ENCODE assay signal across 10 cellular contexts in the genomic region with DNA sequence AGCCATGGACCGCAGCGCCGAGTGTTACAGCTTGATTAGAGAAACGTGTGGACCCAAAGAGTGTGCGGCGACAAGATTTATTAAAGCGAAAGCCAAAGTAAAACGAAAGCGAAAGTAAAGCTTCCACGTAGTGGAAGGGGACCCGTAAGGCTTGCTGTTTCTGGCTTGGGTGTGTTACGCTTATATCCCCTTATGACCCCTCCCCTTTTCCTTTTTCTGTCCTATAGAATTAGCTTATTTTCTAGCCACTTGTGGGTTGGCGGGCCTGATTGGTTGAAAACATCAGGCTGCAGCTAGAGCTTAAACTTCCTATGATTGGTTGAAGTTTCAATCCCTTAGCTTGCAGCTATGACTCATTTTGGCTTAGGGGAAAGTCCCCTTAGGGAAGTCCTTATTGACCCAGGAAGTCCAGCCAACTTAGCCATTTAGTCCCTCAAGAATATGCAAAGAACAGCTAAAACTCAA.
A peak's percentile ranks its signal among the peaks of the same experiment; 100 is the strongest.
DNase-seq lines count a peak whose midpoint lies in the region; ATAC-seq and TF ChIP-seq lines count a peak whose summit lies in the region.
"Had no signal": no experiment of that assay in that cellular context is flagged by ENCODE, and none has a peak within 500 bp of the region (broad histone marks: within the 10 kb centered on the region; RNA-seq: fewer than 3 reads in every experiment).

No MANE protein-coding gene starts in this region.

- no peak for TF ChIP-seq POLR2A in gastroesophageal sphincter (IDR thresholded peaks at IDR 0.05)

- no peak for TF ChIP-seq EP300 in gastroesophageal sphincter (IDR thresholded peaks at IDR 0.05)

- no peaks in the 10 kb centered on the region for H3K4me1 ChIP-seq in gastroesophageal sphincter
- H3K4me1 ChIP-seq: suprapubic skin had no signal

- H3K9me3 ChIP-seq in gastroesophageal sphincter, result no peaks in the 10 kb centered on the region
- H3K9me3 ChIP-seq: suprapubic skin had no signal

- no peaks in the 10 kb centered on the region for H3K36me3 ChIP-seq in gastroesophageal sphincter
- H3K36me3 ChIP-seq: suprapubic skin had no signal

- peak; percentile 87 for DNase-seq in COR-L47 (lab: John Stamatoyannopoulos, UW)
- peak; percentile 12 for DNase-seq in LoVo (ENCODE audit: low spot score)
- peak; percentile 89 for DNase-seq in NCI-H748 treated with DMSO at 0.1 percent for 48 hours (lab: John Stamatoyannopoulos, UW)
- peak; percentile 1 for DNase-seq in fibroblast of mammary gland (ENCODE audit: low read depth)
- DNase-seq in CD1c-positive myeloid dendritic cell (ENCODE audit: extremely low spot score), result no peak
- DNase-seq: GF-D8 had no signal

- no peaks in the 10 kb centered on the region for H3K27me3 ChIP-seq in gastroesophageal sphincter
- H3K27me3 ChIP-seq: suprapubic skin had no signal

- TF ChIP-seq CTCF in fibroblast of mammary gland (conservative IDR thresholded peaks at IDR 0.05; ENCODE audit: control insufficient read depth, insufficient read depth, low read depth, low read length) (no peak), gastroesophageal sphincter (IDR thresholded peaks at IDR 0.05) (no peak)

- H3K4me3 ChIP-seq in fibroblast of mammary gland (ENCODE audit: control insufficient read depth, low read depth, low read length) (no peak overlapping the region), gastroesophageal sphincter (no peak overlapping the region)
- H3K4me3 ChIP-seq: suprapubic skin had no signal

- no peak for ATAC-seq in gastroesophageal sphincter
- ATAC-seq in HG03039 (IDR thresholded peaks at IDR 0.05; ENCODE audit: unreplicated experiment), result no peak
- ATAC-seq in HG03469 (IDR thresholded peaks at IDR 0.05; ENCODE audit: unreplicated experiment), result no peak

- 71 to 85% methylated on average over 13 of the region's 13 CpGs for whole genome bisulfite sequencing in gastroesophageal sphincter (ENCODE audit: low coverage in 1 of 2), 2 donors

- no peak overlapping the region for H3K27ac ChIP-seq in gastroesophageal sphincter
- H3K27ac ChIP-seq: suprapubic skin had no signal
